ENCODE assay signal across 2 cellular contexts in genomic region chr5:134162592-134162991, GRCh38.
TF ChIP-seq lines count a peak whose summit lies in the region.

No MANE protein-coding gene starts in this region.

TF ChIP-seq in HepG2, 621 proteins besides CTCF, POLR2A, EP300 and RAD21:
- TF ChIP-seq MAFK (conservative IDR thresholded peaks at IDR 0.05 in 1 of 2, IDR thresholded peaks at IDR 0.05 in 1 of 2; ENCODE audit: low read length in 2 of 2) (peak; percentile 23 to 54; a peak in 2 of 4 replicates), GMEB2 (CRISPR knock-in tag; IDR thresholded peaks at IDR 0.05; ENCODE audit: low read depth) (no peak), TSC22D2 (CRISPR knock-in tag; IDR thresholded peaks at IDR 0.05; ENCODE audit: borderline replicate concordance) (no peak), MAFF (IDR thresholded peaks at IDR 0.05; ENCODE audit: low read depth, low read length) (peak; percentile 25; the same call in 1 of the 2 replicates), ZNF317 (CRISPR knock-in tag; IDR thresholded peaks at IDR 0.05) (no peak)

TF ChIP-seq in K562, 482 proteins besides CTCF, POLR2A, EP300 and RAD21:
- TF ChIP-seq MAFF (IDR thresholded peaks at IDR 0.05; ENCODE audit: low read length): 0 out of 2 replicates have a peak, but pooled peaks have one; percentile 5
- no peak for TF ChIP-seq DPF2 (IDR thresholded peaks at IDR 0.05)
- TF ChIP-seq MEF2A (IDR thresholded peaks at IDR 0.05; ENCODE audit: control insufficient read depth, low read depth, low read length): no peak
- TF ChIP-seq FIP1L1 (IDR thresholded peaks at IDR 0.05; ENCODE audit: low read depth, low read length, poor library complexity, severe bottlenecking): no peak
- no peak for TF ChIP-seq ZNF324 (CRISPR knock-in tag; IDR thresholded peaks at IDR 0.05)
- TF ChIP-seq, protein P1, sequence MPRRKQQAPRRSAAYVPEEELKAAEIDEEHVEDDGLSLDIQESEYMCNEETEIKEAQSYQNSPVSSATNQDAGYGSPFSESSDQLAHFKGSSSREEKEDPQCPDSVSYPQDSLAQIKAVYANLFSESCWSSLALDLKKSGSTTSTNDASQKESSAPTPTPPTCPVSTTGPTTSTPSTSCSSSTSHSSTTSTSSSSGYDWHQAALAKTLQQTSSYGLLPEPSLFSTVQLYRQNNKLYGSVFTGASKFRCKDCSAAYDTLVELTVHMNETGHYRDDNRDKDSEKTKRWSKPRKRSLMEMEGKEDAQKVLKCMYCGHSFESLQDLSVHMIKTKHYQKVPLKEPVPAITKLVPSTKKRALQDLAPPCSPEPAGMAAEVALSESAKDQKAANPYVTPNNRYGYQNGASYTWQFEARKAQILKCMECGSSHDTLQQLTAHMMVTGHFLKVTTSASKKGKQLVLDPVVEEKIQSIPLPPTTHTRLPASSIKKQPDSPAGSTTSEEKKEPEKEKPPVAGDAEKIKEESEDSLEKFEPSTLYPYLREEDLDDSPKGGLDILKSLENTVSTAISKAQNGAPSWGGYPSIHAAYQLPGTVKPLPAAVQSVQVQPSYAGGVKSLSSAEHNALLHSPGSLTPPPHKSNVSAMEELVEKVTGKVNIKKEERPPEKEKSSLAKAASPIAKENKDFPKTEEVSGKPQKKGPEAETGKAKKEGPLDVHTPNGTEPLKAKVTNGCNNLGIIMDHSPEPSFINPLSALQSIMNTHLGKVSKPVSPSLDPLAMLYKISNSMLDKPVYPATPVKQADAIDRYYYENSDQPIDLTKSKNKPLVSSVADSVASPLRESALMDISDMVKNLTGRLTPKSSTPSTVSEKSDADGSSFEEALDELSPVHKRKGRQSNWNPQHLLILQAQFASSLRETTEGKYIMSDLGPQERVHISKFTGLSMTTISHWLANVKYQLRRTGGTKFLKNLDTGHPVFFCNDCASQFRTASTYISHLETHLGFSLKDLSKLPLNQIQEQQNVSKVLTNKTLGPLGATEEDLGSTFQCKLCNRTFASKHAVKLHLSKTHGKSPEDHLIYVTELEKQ (CRISPR knock-in tag; IDR thresholded peaks at IDR 0.05): no peak
- TF ChIP-seq, protein P2, sequence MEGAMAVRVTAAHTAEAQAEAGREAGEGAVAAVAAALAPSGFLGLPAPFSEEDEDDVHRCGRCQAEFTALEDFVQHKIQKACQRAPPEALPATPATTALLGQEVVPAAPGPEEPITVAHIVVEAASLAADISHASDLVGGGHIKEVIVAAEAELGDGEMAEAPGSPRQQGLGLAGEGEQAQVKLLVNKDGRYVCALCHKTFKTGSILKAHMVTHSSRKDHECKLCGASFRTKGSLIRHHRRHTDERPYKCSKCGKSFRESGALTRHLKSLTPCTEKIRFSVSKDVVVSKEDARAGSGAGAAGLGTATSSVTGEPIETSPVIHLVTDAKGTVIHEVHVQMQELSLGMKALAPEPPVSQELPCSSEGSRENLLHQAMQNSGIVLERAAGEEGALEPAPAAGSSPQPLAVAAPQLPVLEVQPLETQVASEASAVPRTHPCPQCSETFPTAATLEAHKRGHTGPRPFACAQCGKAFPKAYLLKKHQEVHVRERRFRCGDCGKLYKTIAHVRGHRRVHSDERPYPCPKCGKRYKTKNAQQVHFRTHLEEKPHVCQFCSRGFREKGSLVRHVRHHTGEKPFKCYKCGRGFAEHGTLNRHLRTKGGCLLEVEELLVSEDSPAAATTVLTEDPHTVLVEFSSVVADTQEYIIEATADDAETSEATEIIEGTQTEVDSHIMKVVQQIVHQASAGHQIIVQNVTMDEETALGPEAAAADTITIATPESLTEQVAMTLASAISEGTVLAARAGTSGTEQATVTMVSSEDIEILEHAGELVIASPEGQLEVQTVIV (CRISPR knock-in tag; IDR thresholded peaks at IDR 0.05; ENCODE audit: borderline replicate concordance): no peak
TF ChIP-seq in K562: peak in this region for 1.
